Comparison of ENCODE assay signal across 2 cellular contexts in the genomic region with DNA sequence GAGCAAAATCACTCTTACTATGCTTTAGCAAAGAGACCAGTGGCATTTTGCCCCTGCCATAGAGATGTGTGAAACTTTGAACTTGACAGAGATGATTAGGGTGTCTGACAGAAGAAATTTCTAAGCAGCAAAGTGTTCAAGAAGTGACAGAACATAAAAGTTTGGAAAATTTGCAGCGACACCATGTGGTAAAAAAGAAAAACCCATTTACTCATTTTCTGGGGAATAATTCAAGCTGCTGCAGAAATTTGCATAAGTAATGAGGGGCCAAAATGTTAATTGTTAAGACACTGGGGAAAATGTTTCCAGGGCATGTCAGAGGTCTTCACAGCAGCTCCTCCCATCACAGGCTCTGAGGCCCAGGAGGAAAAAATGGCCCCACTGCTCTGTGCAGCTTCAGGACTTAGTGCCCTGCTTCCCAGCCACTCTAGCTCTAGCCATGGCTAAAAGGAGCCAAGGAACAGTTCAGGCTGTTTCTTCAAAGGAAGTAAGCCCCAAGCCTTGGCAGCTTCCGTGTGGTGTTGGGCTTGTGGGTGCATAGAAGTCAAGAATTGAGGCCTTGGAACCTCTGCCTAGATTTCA.
A peak's percentile ranks its signal among the peaks of the same experiment; 100 is the strongest.
TF ChIP-seq lines count a peak whose summit lies in the region.

No MANE protein-coding gene starts in this region.

TF ChIP-seq in IMR-90, 13 proteins besides CTCF, POLR2A, EP300 and RAD21:
- TF ChIP-seq MAFK (IDR thresholded peaks at IDR 0.05; ENCODE audit: low read depth, low read length) (no peak), NFE2L2 (IDR thresholded peaks at IDR 0.05; ENCODE audit: low read depth, low read length) (no peak), SMC3 (IDR thresholded peaks at IDR 0.05; ENCODE audit: low read depth, low read length) (peak; percentile 28; the same call in 1 of the 2 replicates), RCOR1 (IDR thresholded peaks at IDR 0.05; ENCODE audit: insufficient replicate concordance, low read length) (no peak)
- TF ChIP-seq, protein P1, sequence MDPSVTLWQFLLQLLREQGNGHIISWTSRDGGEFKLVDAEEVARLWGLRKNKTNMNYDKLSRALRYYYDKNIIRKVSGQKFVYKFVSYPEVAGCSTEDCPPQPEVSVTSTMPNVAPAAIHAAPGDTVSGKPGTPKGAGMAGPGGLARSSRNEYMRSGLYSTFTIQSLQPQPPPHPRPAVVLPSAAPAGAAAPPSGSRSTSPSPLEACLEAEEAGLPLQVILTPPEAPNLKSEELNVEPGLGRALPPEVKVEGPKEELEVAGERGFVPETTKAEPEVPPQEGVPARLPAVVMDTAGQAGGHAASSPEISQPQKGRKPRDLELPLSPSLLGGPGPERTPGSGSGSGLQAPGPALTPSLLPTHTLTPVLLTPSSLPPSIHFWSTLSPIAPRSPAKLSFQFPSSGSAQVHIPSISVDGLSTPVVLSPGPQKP (IDR thresholded peaks at IDR 0.05; ENCODE audit: borderline replicate concordance, low read depth, low read length): no peak

TF ChIP-seq in liver, 16 proteins besides CTCF, POLR2A, EP300 and RAD21:
- no peak for TF ChIP-seq NR2F2 (IDR thresholded peaks at IDR 0.05)
- TF ChIP-seq, protein P2, sequence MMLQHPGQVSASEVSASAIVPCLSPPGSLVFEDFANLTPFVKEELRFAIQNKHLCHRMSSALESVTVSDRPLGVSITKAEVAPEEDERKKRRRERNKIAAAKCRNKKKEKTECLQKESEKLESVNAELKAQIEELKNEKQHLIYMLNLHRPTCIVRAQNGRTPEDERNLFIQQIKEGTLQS (IDR thresholded peaks at IDR 0.05): no peak
- no peak for TF ChIP-seq RXRA (IDR thresholded peaks at IDR 0.05)
- TF ChIP-seq YY1 (IDR thresholded peaks at IDR 0.05): no peak
- TF ChIP-seq, protein P3, sequence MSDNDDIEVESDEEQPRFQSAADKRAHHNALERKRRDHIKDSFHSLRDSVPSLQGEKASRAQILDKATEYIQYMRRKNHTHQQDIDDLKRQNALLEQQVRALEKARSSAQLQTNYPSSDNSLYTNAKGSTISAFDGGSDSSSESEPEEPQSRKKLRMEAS (IDR thresholded peaks at IDR 0.05): no peak
- TF ChIP-seq HNF4G (IDR thresholded peaks at IDR 0.05): no peak
- no peak for TF ChIP-seq ZBTB33 (IDR thresholded peaks at IDR 0.05)
- TF ChIP-seq GABPA (IDR thresholded peaks at IDR 0.05 in 1 of 2, conservative IDR thresholded peaks at IDR 0.05 in 1 of 2): no peak
- TF ChIP-seq, protein P4, sequence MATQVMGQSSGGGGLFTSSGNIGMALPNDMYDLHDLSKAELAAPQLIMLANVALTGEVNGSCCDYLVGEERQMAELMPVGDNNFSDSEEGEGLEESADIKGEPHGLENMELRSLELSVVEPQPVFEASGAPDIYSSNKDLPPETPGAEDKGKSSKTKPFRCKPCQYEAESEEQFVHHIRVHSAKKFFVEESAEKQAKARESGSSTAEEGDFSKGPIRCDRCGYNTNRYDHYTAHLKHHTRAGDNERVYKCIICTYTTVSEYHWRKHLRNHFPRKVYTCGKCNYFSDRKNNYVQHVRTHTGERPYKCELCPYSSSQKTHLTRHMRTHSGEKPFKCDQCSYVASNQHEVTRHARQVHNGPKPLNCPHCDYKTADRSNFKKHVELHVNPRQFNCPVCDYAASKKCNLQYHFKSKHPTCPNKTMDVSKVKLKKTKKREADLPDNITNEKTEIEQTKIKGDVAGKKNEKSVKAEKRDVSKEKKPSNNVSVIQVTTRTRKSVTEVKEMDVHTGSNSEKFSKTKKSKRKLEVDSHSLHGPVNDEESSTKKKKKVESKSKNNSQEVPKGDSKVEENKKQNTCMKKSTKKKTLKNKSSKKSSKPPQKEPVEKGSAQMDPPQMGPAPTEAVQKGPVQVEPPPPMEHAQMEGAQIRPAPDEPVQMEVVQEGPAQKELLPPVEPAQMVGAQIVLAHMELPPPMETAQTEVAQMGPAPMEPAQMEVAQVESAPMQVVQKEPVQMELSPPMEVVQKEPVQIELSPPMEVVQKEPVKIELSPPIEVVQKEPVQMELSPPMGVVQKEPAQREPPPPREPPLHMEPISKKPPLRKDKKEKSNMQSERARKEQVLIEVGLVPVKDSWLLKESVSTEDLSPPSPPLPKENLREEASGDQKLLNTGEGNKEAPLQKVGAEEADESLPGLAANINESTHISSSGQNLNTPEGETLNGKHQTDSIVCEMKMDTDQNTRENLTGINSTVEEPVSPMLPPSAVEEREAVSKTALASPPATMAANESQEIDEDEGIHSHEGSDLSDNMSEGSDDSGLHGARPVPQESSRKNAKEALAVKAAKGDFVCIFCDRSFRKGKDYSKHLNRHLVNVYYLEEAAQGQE (IDR thresholded peaks at IDR 0.05): no peak
- TF ChIP-seq TAF1 (conservative IDR thresholded peaks at IDR 0.05): no peak
